Comparison of ENCODE assay signal across 26 cellular contexts in genomic region chr3:106750092-106750491, GRCh38.
"Had no signal": no experiment of that assay in that cellular context is flagged by ENCODE, and none has a peak within 500 bp of the region (broad histone marks: within the 10 kb centered on the region; RNA-seq: fewer than 3 reads in every experiment).

No MANE protein-coding gene starts in this region.

- H3K36me3 ChIP-seq: breast epithelium, colonic mucosa, WERI-Rb-1 had no signal

- DNase-seq: activated CD4-positive, alpha-beta memory T cell treated with anti-CD3 and anti-CD28 coated beads, Interleukin-2, amount 10 ng/mL, durations not matched to agents 7 days and 5 days; activated CD4-positive, alpha-beta T cell treated with anti-CD3 and anti-CD28 coated beads for 36 hours; activated CD4-positive, alpha-beta T cell treated with anti-CD3 and anti-CD28 coated beads, Interleukin-2, amount 50 U/mL, for 1 hour; activated gamma-delta T cell; activated naive CD4-positive, alpha-beta T cell treated with anti-CD3 and anti-CD28 coated beads, Interleukin-2, amount 10 ng/mL, durations not matched to agents 7 days and 5 days; activated naive CD8-positive, alpha-beta T cell treated with anti-CD3 and anti-CD28 coated beads for 36 hours; activated T-cell treated with anti-CD3 and anti-CD28 coated beads for 4 hours; activated T-cell treated with anti-CD3 and anti-CD28 coated beads, Interleukin-2, amount 50 U/mL, for 48 hours; caudate nucleus; colonic mucosa; Kasumi-1; NCI-H1105 treated with DMSO at 0.1 percent for 48 hours; NCI-H1436 treated with DMSO at 0.1 percent for 48 hours; NCI-H187; NCI-H2081 treated with DMSO at 0.1 percent for 48 hours; NCI-H345; NCI-H510A; NCI-H526 treated with DMSO at 0.1 percent for 48 hours; NCI-H82; RPMI8226; T-cell; T-helper 2 cell; T1000; WERI-Rb-1 had no signal

- H3K27ac ChIP-seq: breast epithelium, colonic mucosa, SK-N-MC, WERI-Rb-1 had no signal

- H3K4me1 ChIP-seq: breast epithelium, colonic mucosa had no signal

- H3K9me3 ChIP-seq: colonic mucosa had no signal

- H3K4me3 ChIP-seq: breast epithelium, colonic mucosa, SK-N-MC had no signal

- H3K27me3 ChIP-seq: breast epithelium, colonic mucosa had no signal
